19 cellular contexts compared by ENCODE assay signal in the genomic region with DNA sequence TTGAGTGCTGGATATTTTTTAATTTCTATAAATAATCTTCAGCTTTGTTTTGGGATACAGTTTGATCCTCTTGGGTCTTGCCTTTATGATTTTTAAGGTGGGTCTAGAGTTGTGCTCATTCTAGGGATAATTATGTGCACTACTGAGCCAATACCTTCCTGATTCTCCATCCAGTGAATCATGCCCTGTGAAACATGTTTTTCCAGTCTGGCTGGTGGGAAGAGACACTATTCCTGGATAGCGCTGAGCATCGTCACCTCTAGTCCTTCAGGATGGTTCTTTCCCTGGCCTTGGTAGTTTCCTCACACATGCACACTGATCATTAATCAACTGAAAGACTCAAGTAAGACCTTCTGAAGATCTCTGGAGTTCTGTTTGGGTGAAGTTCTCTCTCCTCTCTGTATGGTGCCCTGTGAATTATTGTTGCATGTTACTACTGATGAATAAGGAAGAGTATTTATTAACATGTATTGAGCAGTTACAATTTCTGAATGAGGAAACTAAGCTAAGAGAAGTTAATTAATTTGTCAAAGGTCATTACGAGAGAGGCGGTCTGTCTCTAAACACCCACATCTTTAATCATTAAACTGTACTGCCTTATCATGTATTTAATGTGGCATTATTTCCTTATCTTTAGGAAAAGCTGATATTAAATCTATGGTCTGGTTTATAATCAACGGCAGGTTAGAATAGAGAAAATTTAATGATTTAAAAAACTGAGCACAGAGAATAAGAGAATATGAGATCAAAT. TPM values are rescaled to one million over a fixed set of nuclear protein-coding genes. Genes with fewer than 3 reads are reported as not detected.
A peak's percentile ranks its signal among the peaks of the same experiment; 100 is the strongest.
DNase-seq lines count a peak whose midpoint lies in the region; ATAC-seq, FAIRE-seq and TF ChIP-seq lines count a peak whose summit lies in the region.
"Had no signal": no experiment of that assay in that cellular context is flagged by ENCODE, and none has a peak within 500 bp of the region (broad histone marks: within the 10 kb centered on the region; RNA-seq: fewer than 3 reads in every experiment).

No MANE protein-coding gene starts in this region.

- H3K9me1 ChIP-seq in endothelial cell of umbilical vein (replicated peaks; ENCODE audit: control insufficient read depth, extremely low read depth, insufficient read depth, low read length), result no peaks in the 10 kb centered on the region

- H3K27me3 ChIP-seq in endothelial cell of umbilical vein (ENCODE audit: control insufficient read depth in 2 of 2, insufficient read depth in 2 of 2, low read length in 2 of 2), result peaks cover 4 to 5% of the 10 kb centered on the region in 2 experiments
- H3K27me3 ChIP-seq in trophoblast cell (ENCODE audit: insufficient read depth, low read length), result no peaks in the 10 kb centered on the region
- H3K27me3 ChIP-seq: MG63 had no signal

- no peak overlapping the region for H2BK120ac ChIP-seq in trophoblast cell (ENCODE audit: insufficient read depth, low read length, poor library complexity)

- no peak for TF ChIP-seq CTCF in endothelial cell of umbilical vein (IDR thresholded peaks at IDR 0.05; ENCODE audit: extremely low read depth in 1 of 2, insufficient read depth in 1 of 2, low read depth in 1 of 2, low read length in 2 of 2)

- no peak overlapping the region for H3K4me2 ChIP-seq in endothelial cell of umbilical vein (ENCODE audit: insufficient read depth, low read length)
- H3K4me2 ChIP-seq in trophoblast cell (ENCODE audit: low read length), result no peak overlapping the region

- POLR2A ChIA-PET in endothelial cell of umbilical vein (lab: Charles Lee), result no interaction called here

- H4K8ac ChIP-seq in trophoblast cell (ENCODE audit: low read depth, low read length), result no peak overlapping the region

- no peak overlapping the region for H2AK5ac ChIP-seq in trophoblast cell (ENCODE audit: low read length)

- H3K36me3 ChIP-seq in endothelial cell of umbilical vein (ENCODE audit: control insufficient read depth in 2 of 2, extremely low read depth in 1 of 2, insufficient read depth in 2 of 2, low read length in 2 of 2) (no peaks in the 10 kb centered on the region), trophoblast cell (ENCODE audit: control insufficient read depth in 1 of 2, insufficient read depth in 2 of 2, low read length in 2 of 2) (peaks cover 0 to 1% of the 10 kb centered on the region in 2 experiments)
- H3K36me3 ChIP-seq: MG63 had no signal

- no peak overlapping the region for H3K4ac ChIP-seq in trophoblast cell (ENCODE audit: low read depth, low read length)

- H3K9ac ChIP-seq in endothelial cell of umbilical vein (replicated peaks; ENCODE audit: extremely low read depth, insufficient read depth, low read length), result no peak overlapping the region
- no peak overlapping the region for H3K9ac ChIP-seq in trophoblast cell (ENCODE audit: low read length)

- H3K4me3 ChIP-seq in endothelial cell of umbilical vein (replicated peaks in 1 of 3; ENCODE audit: insufficient read depth in 1 of 3, low read depth in 1 of 3, low read length in 3 of 3) (no peak overlapping the region), trophoblast cell (ENCODE audit: low read depth, low read length) (no peak overlapping the region)
- H3K4me3 ChIP-seq: MG63 had no signal

- CTCF ChIA-PET in endothelial cell of umbilical vein (lab: Charles Lee), result interaction anchor here (1.1 kb wide), 1 partner anchor 39 kb away, joined by 3 read pairs; a partner anchor contains a TSS

- H3K79me2 ChIP-seq in endothelial cell of umbilical vein (ENCODE audit: control insufficient read depth, insufficient read depth, low read length) (no peaks in the 10 kb centered on the region), trophoblast cell (ENCODE audit: control insufficient read depth, insufficient read depth, low read length, poor library complexity) (peaks cover 2% of the 10 kb centered on the region)

- no peak overlapping the region for H3K14ac ChIP-seq in trophoblast cell (ENCODE audit: low read length)

- H2BK12ac ChIP-seq in trophoblast cell (ENCODE audit: low read length), result no peak overlapping the region

- H3K9me3 ChIP-seq in endothelial cell of umbilical vein (replicated peaks; ENCODE audit: control insufficient read depth, insufficient read depth, low read length) (no peaks in the 10 kb centered on the region), trophoblast cell (ENCODE audit: insufficient read depth, low read depth, low read length) (no peaks in the 10 kb centered on the region)

- H3K27ac ChIP-seq in endothelial cell of umbilical vein (ENCODE audit: insufficient read depth, low read depth, low read length), result no peak overlapping the region
- peak overlapping the region; percentile 100 for H3K27ac ChIP-seq in trophoblast cell (ENCODE audit: low read depth, low read length)

- BruUV-seq in endothelial cell of umbilical vein (replicated peaks; lab: Mats Ljungman, UMichigan), result no TSS peak

- peak; percentile 64 for FAIRE-seq in endothelial cell of umbilical vein (lab: Jason Lieb, UNC)
- FAIRE-seq: colon, GM12892, HepG2, TTC549 had no signal

- H3K4me1 ChIP-seq in endothelial cell of umbilical vein (ENCODE audit: control insufficient read depth, extremely low read depth, insufficient read depth, low read length) (peaks cover 3% of the 10 kb centered on the region), trophoblast cell (ENCODE audit: control insufficient read depth in 1 of 2, insufficient read depth in 2 of 2, low read length in 2 of 2) (peaks cover 9 to 20% of the 10 kb centered on the region in 2 experiments)

- no peak overlapping the region for H4K91ac ChIP-seq in trophoblast cell (ENCODE audit: low read depth, low read length)

- H3K23ac ChIP-seq in trophoblast cell (ENCODE audit: low read length), result no peak overlapping the region

- no peak overlapping the region for H3K18ac ChIP-seq in trophoblast cell (ENCODE audit: low read length)

- DNase-seq in DMS53 treated with DMSO at 0.1 percent for 48 hours (lab: John Stamatoyannopoulos, UW; ENCODE audit: unreplicated experiment), result peak; percentile 97
- DNase-seq in NCI-H2029 (lab: John Stamatoyannopoulos, UW), result peak; percentile 33
- DNase-seq in endothelial cell of umbilical vein (ENCODE audit: low read depth, low spot score), result peak; percentile 17
- peak; percentile 93 to 97 for DNase-seq in trophoblast cell
- no peak for DNase-seq in glomerular visceral epithelial cell (ENCODE audit: extremely low spot score)
- DNase-seq: activated CD4-positive, alpha-beta T cell treated with anti-CD3 and anti-CD28 coated beads for 36 hours; DMS153; MG63; NCI-H146; NCI-H345; stimulated activated CD4-positive, alpha-beta T cell treated with anti-CD3 and anti-CD28 coated beads, Interleukin-4, amount 100 ng/mL, for 24 hours had no signal

- no peak for TF ChIP-seq POLR2A in endothelial cell of umbilical vein (IDR thresholded peaks at IDR 0.05; ENCODE audit: low read depth, low read length)

- no peaks in the 10 kb centered on the region for H4K20me1 ChIP-seq in endothelial cell of umbilical vein (replicated peaks; ENCODE audit: control insufficient read depth, extremely low read depth, insufficient read depth, low read length)

- H2AFZ ChIP-seq in endothelial cell of umbilical vein (ENCODE audit: low read depth, low read length), result no peak overlapping the region
- H2AFZ ChIP-seq in trophoblast cell (ENCODE audit: insufficient read depth, low read length, poor library complexity), result no peak overlapping the region

- no peak for ATAC-seq in HG02571 (IDR thresholded peaks at IDR 0.05; ENCODE audit: unreplicated experiment)
- no peak for ATAC-seq in GM18511 (IDR thresholded peaks at IDR 0.05; ENCODE audit: unreplicated experiment)
- no peak for ATAC-seq in GM21717 (IDR thresholded peaks at IDR 0.05; ENCODE audit: unreplicated experiment)
- ATAC-seq: activated CD4-positive, alpha-beta T cell treated with anti-CD3 and anti-CD28 coated beads for 36 hours; HepG2; natural killer cell treated with Interleukin-12 subunit alpha and Interleukin-12 subunit beta and Interleukin-15 and Interleukin-18, amount 100 ng/mL, for 72 hours had no signal

- dilution Hi-C loops in endothelial cell of umbilical vein (cut with MboI; ENCODE audit: extremely low pct_ligation_motif_present, low sequenced_read_pairs), result no loop called here

- no peak overlapping the region for H2BK5ac ChIP-seq in trophoblast cell (ENCODE audit: low read depth, low read length, poor library complexity)

- H4K12ac ChIP-seq in trophoblast cell (ENCODE audit: low read depth, low read length), result no peak overlapping the region

- intact Hi-C loops in endothelial cell of umbilical vein (cut with micrococcal nuclease), result no loop called here

- peaks cover 29% of the 10 kb centered on the region for H3K79me1 ChIP-seq in trophoblast cell (ENCODE audit: low read length)

- WGBS in trophoblast cell (ENCODE audit: extremely low coverage, insufficient coverage, insufficient read length), result no CpG with 5 or more reads among the region's 5 CpGs

TF ChIP-seq in endothelial cell of umbilical vein, 7 proteins besides CTCF, POLR2A, EP300 and RAD21:
- no peak for TF ChIP-seq JUN (IDR thresholded peaks at IDR 0.05; ENCODE audit: borderline replicate concordance, insufficient read depth, insufficient read length, low read depth)
TF ChIP-seq in endothelial cell of umbilical vein: peak in this region for 0.

RNA-seq across cellular contexts. Expression of a gene that starts 39.1 kb away (rescaled TPM):
- total RNA-seq in endothelial cell of umbilical vein, result 1.7 and 3.2 TPM in 2 replicates
- polyA plus RNA-seq in endothelial cell of umbilical vein, result 4.0 and 4.1 TPM in 2 replicates
- 3.0 and 3.1 TPM in 2 replicates for polyA plus RNA-seq in endothelial cell of umbilical vein (2011; cell fraction: cytosol; rRNA removed)
- 1.8 and 3.0 TPM in 2 replicates for polyA plus RNA-seq in endothelial cell of umbilical vein (2011; cell fraction: nucleus; rRNA removed)
- polyA plus RNA-seq in endothelial cell of umbilical vein (2012), result 1.1 and 1.8 TPM in 2 replicates
- 3.3 and 5.6 TPM in 2 replicates for polyA minus RNA-seq in endothelial cell of umbilical vein
- polyA minus RNA-seq in endothelial cell of umbilical vein (2011; cell fraction: cytosol; rRNA and poly(A)+ RNA removed), result 4.3 TPM
- 2.7 and 3.3 TPM in 2 replicates for polyA minus RNA-seq in endothelial cell of umbilical vein (2011; cell fraction: nucleus; rRNA and poly(A)+ RNA removed)
- polyA plus RNA-seq in trophoblast cell (2013), result 4.6 and 5.0 TPM in 2 replicates

RNA-seq across cellular contexts. Expression of a gene that starts 59.7 kb away (rescaled TPM):
- total RNA-seq in endothelial cell of umbilical vein, result 23.6 and 25.2 TPM in 2 replicates
- 8.6 and 8.9 TPM in 2 replicates for polyA plus RNA-seq in endothelial cell of umbilical vein
- polyA plus RNA-seq in endothelial cell of umbilical vein (2011; cell fraction: cytosol; rRNA removed), result 9.9 and 11.0 TPM in 2 replicates
- polyA plus RNA-seq in endothelial cell of umbilical vein (2011; cell fraction: nucleus; rRNA removed), result 23.1 and 31.8 TPM in 2 replicates
- polyA plus RNA-seq in endothelial cell of umbilical vein (2012), result 10.4 and 15.9 TPM in 2 replicates
- polyA minus RNA-seq in endothelial cell of umbilical vein, result 18.3 and 21.1 TPM in 2 replicates
- 16.9 TPM for polyA minus RNA-seq in endothelial cell of umbilical vein (2011; cell fraction: cytosol; rRNA and poly(A)+ RNA removed)
- 12.8 and 23.9 TPM in 2 replicates for polyA minus RNA-seq in endothelial cell of umbilical vein (2011; cell fraction: nucleus; rRNA and poly(A)+ RNA removed)
- polyA plus RNA-seq in trophoblast cell (2013), result 17.3 and 18.4 TPM in 2 replicates
